ENCODE assay signal across 10 cellular contexts in genomic region chr17:40364121-40364861, GRCh38. TPM values are rescaled to one million over a fixed set of nuclear protein-coding genes. Genes with fewer than 3 reads are reported as not detected.
DNase-seq lines count a peak whose midpoint lies in the region; ATAC-seq, FAIRE-seq and TF ChIP-seq lines count a peak whose summit lies in the region.
"Had no signal": no experiment of that assay in that cellular context is flagged by ENCODE, and none has a peak within 500 bp of the region (broad histone marks: within the 10 kb centered on the region; RNA-seq: fewer than 3 reads in every experiment).

Gene GJD3 (minus strand): TSS chr17:40364737. CDS start chr17:40363815, 922 bp downstream.

- peak within 1 kb of the TSS; percentile 32; the same call in 1 of the 2 replicates for H2BK5ac ChIP-seq in H1 (ENCODE audit: low read depth, low read length)

- H4K5ac ChIP-seq in H1 (ENCODE audit: insufficient read length, low read depth, low read length): no peak within 1 kb of the TSS

- ATAC-seq in natural killer cell treated with Interleukin-12 subunit alpha and Interleukin-12 subunit beta and Interleukin-15 and Interleukin-18, amount 100 ng/mL, for 72 hours: no peak
- ATAC-seq in HG03342 (IDR thresholded peaks at IDR 0.05; ENCODE audit: unreplicated experiment): no peak
- ATAC-seq in GM19328 (IDR thresholded peaks at IDR 0.05; ENCODE audit: unreplicated experiment): no peak

- peaks cover 18% of the 10 kb centered on the region for H3K4me1 ChIP-seq in HUES48 (ENCODE audit: control insufficient read depth, insufficient read depth, low read length)
- H3K4me1 ChIP-seq in H1 (replicated peaks in 1 of 4; ENCODE audit: control insufficient read depth in 3 of 4, insufficient read depth in 4 of 4, low read length in 3 of 4): peaks cover 6 to 34% (median 23%) of the 10 kb centered on the region in 4 experiments
- H3K4me1 ChIP-seq: foreskin keratinocyte had no signal

- no peaks in the 10 kb centered on the region for H3K9me3 Mint-ChIP-seq in natural killer cell treated with Interleukin-12 subunit alpha and Interleukin-12 subunit beta and Interleukin-15 and Interleukin-18, amount 100 ng/mL, for 72 hours

- peak within 1 kb of the TSS; percentile 48; the same call in 1 of the 2 replicates for H3K18ac ChIP-seq in H1 (ENCODE audit: extremely low read depth, low read length)

- peak within 1 kb of the TSS; percentile 48; the same call in 1 of the 2 replicates for H2BK20ac ChIP-seq in H1 (ENCODE audit: low read length)

- peaks cover 5 to 10% of the 10 kb centered on the region in 2 donors for H3K27me3 Mint-ChIP-seq in natural killer cell treated with Interleukin-12 subunit alpha and Interleukin-12 subunit beta and Interleukin-15 and Interleukin-18, amount 100 ng/mL, for 72 hours

- peak within 1 kb of the TSS; percentile 84; the same call in 1 of the 2 replicates for H2BK12ac ChIP-seq in H1 (ENCODE audit: low read depth, low read length)

- no peak within 1 kb of the TSS for H3K23ac ChIP-seq in H1 (ENCODE audit: insufficient read length)

- no peak within 1 kb of the TSS for H3K27ac Mint-ChIP-seq in natural killer cell treated with Interleukin-12 subunit alpha and Interleukin-12 subunit beta and Interleukin-15 and Interleukin-18, amount 100 ng/mL, for 72 hours

- peak within 1 kb of the TSS; percentile 80; the same call in 1 of the 2 replicates for H2AFZ ChIP-seq in H1 (ENCODE audit: low read length)

- H3K56ac ChIP-seq in H1 (replicated peaks; ENCODE audit: insufficient read length, low read depth, low read length): no peak within 1 kb of the TSS

- H3K9me3 ChIP-seq in HUES48 (ENCODE audit: control insufficient read depth, insufficient read depth, low read length) (no peaks in the 10 kb centered on the region), H1 (ENCODE audit: insufficient read depth in 2 of 2, low read depth in 1 of 2, low read length in 1 of 2) (no peaks in the 10 kb centered on the region)

- POLR2A ChIA-PET in H1 (lab: Charles Lee; ENCODE audit: partially characterized antibody): interaction anchor here (0.7 to 27.8 kb wide), 11 partner anchors 9 to 78 kb away, joined by 3 to 570 read pairs (median 4); partner anchors contain the start of genes CDC6 and RARA

- no peak for TF ChIP-seq EP300 in H1 (IDR thresholded peaks at IDR 0.05; ENCODE audit: borderline replicate concordance in 1 of 2, low read depth in 2 of 2, low read length in 2 of 2)

- H3K14ac ChIP-seq in H1 (ENCODE audit: insufficient read length): no peak within 1 kb of the TSS

- TF ChIP-seq CTCF in H1 (IDR thresholded peaks at IDR 0.05; ENCODE audit: control extremely low read depth in 1 of 3, insufficient read depth in 1 of 3, low read depth in 1 of 3, low read length in 3 of 3): no peak

- H2AK5ac ChIP-seq in H1 (ENCODE audit: low read depth, low read length): no peak within 1 kb of the TSS

- H3K9ac ChIP-seq in HUES48 (ENCODE audit: low read depth, low read length) (no peak within 1 kb of the TSS), H1 (replicated peaks in 1 of 4; ENCODE audit: extremely low read depth in 1 of 4, low read depth in 3 of 4, low read length in 3 of 4) (no peak within 1 kb of the TSS)

- peak within 1 kb of the TSS; percentile 75 to 98 for H3K4me2 ChIP-seq in H1 (ENCODE audit: insufficient read depth in 1 of 2, low read depth in 2 of 2, low read length in 2 of 2)

- FAIRE-seq in H1 (lab: Jason Lieb, UNC): no peak

- H3K36me3 ChIP-seq in HUES48 (ENCODE audit: control insufficient read depth, insufficient read depth, low read length): no peaks in the 10 kb centered on the region
- no peaks in the 10 kb centered on the region for H3K36me3 ChIP-seq in H1 (ENCODE audit: control insufficient read depth in 2 of 4, insufficient read depth in 4 of 4, low read length in 3 of 4)

- no peaks in the 10 kb centered on the region for H3K79me1 ChIP-seq in H1 (ENCODE audit: low read depth, low read length)

- peaks cover 18% of the 10 kb centered on the region; the same call in 1 of the 2 replicates for H3K23me2 ChIP-seq in H1 (ENCODE audit: low read depth, low read length)

- peaks cover 41% of the 10 kb centered on the region for H3K27me3 ChIP-seq in HUES48 (ENCODE audit: control insufficient read depth, insufficient read depth, low read length)
- H3K27me3 ChIP-seq in H1 (replicated peaks in 1 of 4; ENCODE audit: control insufficient read depth in 3 of 4, extremely low read depth in 1 of 4, insufficient read depth in 3 of 4, low read length in 3 of 4): peaks cover 8 to 27% (median 24%) of the 10 kb centered on the region in 4 experiments

- CTCF ChIA-PET in H1 (lab: Charles Lee; ENCODE audit: partially characterized antibody): interaction anchor here (0.6 to 30.8 kb wide), 18 partner anchors 9 to 289 kb away, joined by 3 to 1198 read pairs (median 4); partner anchors contain the start of gene RARA

- no peak for TF ChIP-seq RAD21 in H1 (IDR thresholded peaks at IDR 0.05 in 1 of 2, conservative IDR thresholded peaks at IDR 0.05 in 1 of 2; ENCODE audit: low read depth in 2 of 2, low read length in 2 of 2)

- H3K27ac ChIP-seq in HUES48 (ENCODE audit: low read depth, low read length) (no peak within 1 kb of the TSS), H1 (ENCODE audit: low read depth, low read length) (no peak within 1 kb of the TSS)
- H3K27ac ChIP-seq: foreskin keratinocyte had no signal

- peaks cover 0 to 2% of the 10 kb centered on the region in 2 experiments for H4K20me1 ChIP-seq in H1 (replicated peaks in 1 of 2; ENCODE audit: control insufficient read depth in 1 of 2, insufficient read depth in 2 of 2, low read length in 2 of 2)

- 25% methylated on average over 16 of the region's 22 CpGs; no CpG with 5 or more reads in 1 of the 2 experiments for WGBS in H1 (ENCODE audit: extremely low coverage in 1 of 2, insufficient coverage in 1 of 2, insufficient read length in 1 of 2, insufficient replicate concordance in 2 of 2, low coverage in 1 of 2, low lambda C conversion rate in 2 of 2, missing lambda C conversion rate in 1 of 2), 2 experiments

- H3K4me1 Mint-ChIP-seq in natural killer cell treated with Interleukin-12 subunit alpha and Interleukin-12 subunit beta and Interleukin-15 and Interleukin-18, amount 100 ng/mL, for 72 hours (ENCODE audit: low read depth in 2 of 2): peaks cover 5 to 12% of the 10 kb centered on the region in 2 donors

- H3K4ac ChIP-seq in H1 (replicated peaks; ENCODE audit: insufficient read length, low read depth, low read length): no peak within 1 kb of the TSS

- TF ChIP-seq POLR2A in H1 (IDR thresholded peaks at IDR 0.05; ENCODE audit: control extremely low read depth in 1 of 2, low read depth in 2 of 2, low read length in 2 of 2): no peak

- no peak within 1 kb of the TSS for H2BK120ac ChIP-seq in H1 (replicated peaks; ENCODE audit: low read depth, low read length)

- H2BK15ac ChIP-seq in H1 (ENCODE audit: low read length): peak within 1 kb of the TSS; percentile 8

- H3K4me3 ChIP-seq in HUES48 (ENCODE audit: low read depth, low read length) (peak within 1 kb of the TSS; percentile 64), H1 (ENCODE audit: extremely low read depth in 1 of 4, insufficient read depth in 2 of 4, low read depth in 3 of 4, low read length in 4 of 4) (peak within 1 kb of the TSS; percentile 21 to 65 (median 43))

- H4K8ac ChIP-seq in H1 (ENCODE audit: extremely low read depth, insufficient read depth, low read length): no peak within 1 kb of the TSS; the same call in 1 of the 2 replicates

- peak; percentile 66 for DNase-seq in AG20443 (ENCODE audit: low spot score)
- peak in 1 of 2 experiments; percentile 81 for DNase-seq in H1 (ENCODE audit: low read depth in 1 of 2, low spot score in 2 of 2)
- no peak for DNase-seq in natural killer cell treated with Interleukin-12 subunit alpha and Interleukin-12 subunit beta and Interleukin-15 and Interleukin-18, amount 100 ng/mL, for 72 hours (ENCODE audit: low spot score)
- DNase-seq in occipital lobe (lab: John Stamatoyannopoulos, UW): no peak
- no peak for DNase-seq in NCI-H524 (lab: John Stamatoyannopoulos, UW)
- DNase-seq: foreskin keratinocyte; stimulated activated naive CD4-positive, alpha-beta T cell had no signal

- H3K79me2 ChIP-seq in H1 (ENCODE audit: control insufficient read depth in 1 of 2, insufficient read depth in 2 of 2, low read length in 2 of 2): no peaks in the 10 kb centered on the region

- peak within 1 kb of the TSS; percentile 16 for H4K91ac ChIP-seq in H1 (replicated peaks; ENCODE audit: insufficient read length, low read length)

- H3K36me3 Mint-ChIP-seq in natural killer cell treated with Interleukin-12 subunit alpha and Interleukin-12 subunit beta and Interleukin-15 and Interleukin-18, amount 100 ng/mL, for 72 hours: no peaks in the 10 kb centered on the region

- peak within 1 kb of the TSS; percentile 65 for H3K4me3 Mint-ChIP-seq in natural killer cell treated with Interleukin-12 subunit alpha and Interleukin-12 subunit beta and Interleukin-15 and Interleukin-18, amount 100 ng/mL, for 72 hours

TF ChIP-seq in H1, 55 proteins besides CTCF, POLR2A, EP300 and RAD21:
- TF ChIP-seq CTBP2 (IDR thresholded peaks at IDR 0.05; ENCODE audit: borderline replicate concordance, insufficient read depth, insufficient read length, low read length): no peak
- TF ChIP-seq GABPA (IDR thresholded peaks at IDR 0.05; ENCODE audit: borderline replicate concordance, insufficient read depth, low read length): no peak

RNA-seq across cellular contexts. Expression of gene GJD3, which starts in this region (rescaled TPM):
- 1.4 and 1.9 TPM in 2 replicates for total RNA-seq in H1 (2021; fragmentation: NEBNext Ultra II Directional; extraction: Animal tissue kit (Norgen Biotek cat#: 25700))
- 0.53 and 0.58 TPM in 2 replicates for polyA plus RNA-seq in H1 (2011; rRNA removed)
- 0.66 TPM for polyA plus RNA-seq in H1 (2011; cell fraction: cytosol; rRNA removed)
- polyA plus RNA-seq in H1 (2011; cell fraction: nucleus; rRNA removed): 0.90 TPM
- polyA plus RNA-seq in H1 (2012, experiment 1 of 2): 0.25 TPM in 1 of 4 replicates, not detected in the others
- polyA plus RNA-seq in H1 (2012, experiment 2 of 2): not detected
- 0.43 TPM for polyA plus RNA-seq in H1 (2013, experiment 1 of 2)
- polyA plus RNA-seq in H1 (2013, experiment 2 of 2): 0.29 TPM
- polyA minus RNA-seq in H1 (2011; rRNA and poly(A)+ RNA removed): not detected in 2 replicates
- 3.2 TPM for polyA minus RNA-seq in H1 (2011; cell fraction: cytosol; rRNA and poly(A)+ RNA removed)
- 1.3 TPM for polyA minus RNA-seq in H1 (2011; cell fraction: nucleus; rRNA and poly(A)+ RNA removed)
- not detected for total RNA-seq in natural killer cell treated with Interleukin-12 subunit alpha and Interleukin-12 subunit beta and Interleukin-15 and Interleukin-18, amount 100 ng/mL, for 72 hours
- total RNA-seq in occipital lobe: 0.31 TPM
- total RNA-seq: foreskin keratinocyte had no signal
- polyA plus RNA-seq: foreskin keratinocyte had no signal
